In the genomic region with DNA sequence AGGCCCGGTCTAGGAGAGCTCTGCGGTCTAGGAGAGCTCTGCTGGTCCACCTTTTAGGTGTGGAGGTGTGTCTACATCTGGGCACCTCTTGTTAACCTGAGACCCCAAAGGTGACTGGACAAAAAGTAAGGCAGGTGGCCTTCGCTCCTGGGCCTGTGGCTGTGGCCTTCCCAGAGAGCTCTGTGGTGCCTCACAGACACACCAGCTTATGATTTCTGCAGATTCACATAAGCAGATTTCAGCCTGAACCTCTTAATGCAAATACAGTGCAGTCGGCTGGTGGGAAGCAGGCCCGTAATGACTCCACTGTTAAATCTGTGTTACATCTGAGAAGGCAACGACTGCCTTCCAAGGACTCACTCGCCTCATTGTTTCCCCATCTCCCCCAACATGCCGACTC, we compare ENCODE assay signal across 16 cellular contexts.
DNase-seq lines count a peak whose midpoint lies in the region; ATAC-seq and TF ChIP-seq lines count a peak whose summit lies in the region.
"Had no signal": no experiment of that assay in that cellular context is flagged by ENCODE, and none has a peak within 500 bp of the region (broad histone marks: within the 10 kb centered on the region; RNA-seq: fewer than 3 reads in every experiment).

No MANE protein-coding gene starts in this region.

- H3K9me3 ChIP-seq in AG04450 (ENCODE audit: control insufficient read depth, insufficient read depth, low read length) (peaks cover 61% of the 10 kb centered on the region), HAP-1 (no peaks in the 10 kb centered on the region), WERI-Rb-1 (ENCODE audit: severe bottlenecking) (no peaks in the 10 kb centered on the region)
- H3K9me3 ChIP-seq: BLaER1 treated with 17β-estradiol and CSF1 and Interleukin-3, amounts not matched to agents 10 nM and 100 nM had no signal

- H3K27ac ChIP-seq in AG04450 (ENCODE audit: low read depth, low read length) (peak overlapping the region; percentile 21), WERI-Rb-1 (peak overlapping the region; percentile 89)
- H3K27ac ChIP-seq: BLaER1 treated with 17β-estradiol and CSF1 and Interleukin-3, amounts not matched to agents 10 nM and 100 nM; HL-60 had no signal

- CTCF ChIA-PET in AG04450 (lab: Charles Lee) = no interaction called here

- H3K4me3 ChIP-seq in AG04450 (ENCODE audit: low read depth, low read length) = no peak overlapping the region
- H3K4me3 ChIP-seq in HAP-1 = no peak overlapping the region
- H3K4me3 ChIP-seq in WERI-Rb-1 (ENCODE audit: low read depth, low read length) = peak overlapping the region; percentile 35
- H3K4me3 ChIP-seq: BLaER1 treated with 17β-estradiol and CSF1 and Interleukin-3, amounts not matched to agents 10 nM and 100 nM; GM23338 had no signal

- POLR2A ChIA-PET in AG04450 (lab: Yijun Ruan, JAX) = no interaction called here

- TF ChIP-seq CTCF in AG04450 (IDR thresholded peaks at IDR 0.05; ENCODE audit: low read depth, low read length) (no peak), WERI-Rb-1 (IDR thresholded peaks at IDR 0.05; ENCODE audit: low read depth, low read length) (no peak)

- no peak for ATAC-seq in GM19463 (IDR thresholded peaks at IDR 0.05; ENCODE audit: unreplicated experiment)
- ATAC-seq: CD8-positive, alpha-beta T cell had no signal

- in situ Hi-C loops in HAP-1 (cut with MboI; ENCODE audit: low sequenced_read_pairs) = no loop called here

- peaks cover 54% of the 10 kb centered on the region for H3K4me1 ChIP-seq in HAP-1
- H3K4me1 ChIP-seq: BLaER1 treated with 17β-estradiol and CSF1 and Interleukin-3, amounts not matched to agents 10 nM and 100 nM had no signal

- DNase-seq in AG04450 (ENCODE audit: low read depth, low spot score) = no peak
- DNase-seq in HAP-1 (ENCODE audit: low spot score in 2 of 2) = peak; percentile 29 to 33
- peak; percentile 75 for DNase-seq in WERI-Rb-1
- peak; percentile 45 for DNase-seq in mesenteric fat pad (ENCODE audit: low spot score)
- no peak for DNase-seq in NCI-H69 (lab: John Stamatoyannopoulos, UW)
- no peak for DNase-seq in foreskin melanocyte
- DNase-seq: 8988T; CD8-positive, alpha-beta T cell; DMS153; DMS79; GDM1; H7 had no signal

- H3K27me3 ChIP-seq in AG04450 (ENCODE audit: control insufficient read depth, insufficient read depth, low read length) (no peaks in the 10 kb centered on the region), HAP-1 (ENCODE audit: low read depth) (no peaks in the 10 kb centered on the region), WERI-Rb-1 (ENCODE audit: insufficient read depth, low read depth, severe bottlenecking) (no peaks in the 10 kb centered on the region)
- H3K27me3 ChIP-seq: BLaER1 treated with 17β-estradiol and CSF1 and Interleukin-3, amounts not matched to agents 10 nM and 100 nM had no signal

- peaks cover 9% of the 10 kb centered on the region for H3K36me3 ChIP-seq in HAP-1 (replicated peaks)
- H3K36me3 ChIP-seq in WERI-Rb-1 = no peaks in the 10 kb centered on the region
- H3K36me3 ChIP-seq: BLaER1 treated with 17β-estradiol and CSF1 and Interleukin-3, amounts not matched to agents 10 nM and 100 nM had no signal

Comparison
In these comparisons a context has a peak if more than half of its experiments do, and no peak if none do; other contexts are left out.
1. DNase-seq: peak in HAP-1 (2 of 2), WERI-Rb-1 (single experiment) and mesenteric fat pad (single experiment); none in AG04450 (single experiment), NCI-H69 (single experiment) and foreskin melanocyte (single experiment).